In the genomic region with DNA sequence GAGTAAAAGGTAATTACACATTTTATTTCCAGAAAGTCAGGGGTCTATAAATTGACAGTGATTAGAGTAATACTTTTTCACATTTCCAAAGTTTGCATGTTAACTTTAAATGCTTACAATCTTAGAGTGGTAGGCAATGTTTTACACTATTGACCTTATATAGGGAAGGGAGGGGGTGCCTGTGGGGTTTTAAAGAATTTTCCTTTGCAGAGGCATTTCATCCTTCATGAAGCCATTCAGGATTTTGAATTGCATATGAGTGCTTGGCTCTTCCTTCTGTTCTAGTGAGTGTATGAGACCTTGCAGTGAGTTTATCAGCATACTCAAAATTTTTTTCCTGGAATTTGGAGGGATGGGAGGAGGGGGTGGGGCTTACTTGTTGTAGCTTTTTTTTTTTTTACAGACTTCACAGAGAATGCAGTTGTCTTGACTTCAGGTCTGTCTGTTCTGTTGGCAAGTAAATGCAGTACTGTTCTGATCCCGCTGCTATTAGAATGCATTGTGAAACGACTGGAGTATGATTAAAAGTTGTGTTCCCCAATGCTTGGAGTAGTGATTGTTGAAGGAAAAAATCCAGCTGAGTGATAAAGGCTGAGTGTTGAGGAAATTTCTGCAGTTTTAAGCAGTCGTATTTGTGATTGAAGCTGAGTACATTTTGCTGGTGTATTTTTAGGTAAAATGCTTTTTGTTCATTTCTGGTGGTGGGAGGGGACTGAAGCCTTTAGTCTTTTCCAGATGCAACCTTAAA, we compare ENCODE assay signal across 1 cellular context.
TF ChIP-seq lines count a peak whose summit lies in the region.

No MANE protein-coding gene starts in this region.

TF ChIP-seq in K562, 482 proteins besides CTCF, POLR2A, EP300 and RAD21 (continued from another document and continues in another):
- TF ChIP-seq, protein P1, sequence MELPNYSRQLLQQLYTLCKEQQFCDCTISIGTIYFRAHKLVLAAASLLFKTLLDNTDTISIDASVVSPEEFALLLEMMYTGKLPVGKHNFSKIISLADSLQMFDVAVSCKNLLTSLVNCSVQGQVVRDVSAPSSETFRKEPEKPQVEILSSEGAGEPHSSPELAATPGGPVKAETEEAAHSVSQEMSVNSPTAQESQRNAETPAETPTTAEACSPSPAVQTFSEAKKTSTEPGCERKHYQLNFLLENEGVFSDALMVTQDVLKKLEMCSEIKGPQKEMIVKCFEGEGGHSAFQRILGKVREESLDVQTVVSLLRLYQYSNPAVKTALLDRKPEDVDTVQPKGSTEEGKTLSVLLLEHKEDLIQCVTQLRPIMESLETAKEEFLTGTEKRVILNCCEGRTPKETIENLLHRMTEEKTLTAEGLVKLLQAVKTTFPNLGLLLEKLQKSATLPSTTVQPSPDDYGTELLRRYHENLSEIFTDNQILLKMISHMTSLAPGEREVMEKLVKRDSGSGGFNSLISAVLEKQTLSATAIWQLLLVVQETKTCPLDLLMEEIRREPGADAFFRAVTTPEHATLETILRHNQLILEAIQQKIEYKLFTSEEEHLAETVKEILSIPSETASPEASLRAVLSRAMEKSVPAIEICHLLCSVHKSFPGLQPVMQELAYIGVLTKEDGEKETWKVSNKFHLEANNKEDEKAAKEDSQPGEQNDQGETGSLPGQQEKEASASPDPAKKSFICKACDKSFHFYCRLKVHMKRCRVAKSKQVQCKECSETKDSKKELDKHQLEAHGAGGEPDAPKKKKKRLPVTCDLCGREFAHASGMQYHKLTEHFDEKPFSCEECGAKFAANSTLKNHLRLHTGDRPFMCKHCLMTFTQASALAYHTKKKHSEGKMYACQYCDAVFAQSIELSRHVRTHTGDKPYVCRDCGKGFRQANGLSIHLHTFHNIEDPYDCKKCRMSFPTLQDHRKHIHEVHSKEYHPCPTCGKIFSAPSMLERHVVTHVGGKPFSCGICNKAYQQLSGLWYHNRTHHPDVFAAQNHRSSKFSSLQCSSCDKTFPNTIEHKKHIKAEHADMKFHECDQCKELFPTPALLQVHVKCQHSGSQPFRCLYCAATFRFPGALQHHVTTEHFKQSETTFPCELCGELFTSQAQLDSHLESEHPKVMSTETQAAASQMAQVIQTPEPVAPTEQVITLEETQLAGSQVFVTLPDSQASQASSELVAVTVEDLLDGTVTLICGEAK (IDR thresholded peaks at IDR 0.05), result no peak
- TF ChIP-seq, protein P1 (CRISPR knock-in tag; IDR thresholded peaks at IDR 0.05), result peak; percentile 46; the same call in 1 of the 2 replicates
- TF ChIP-seq ZNF175 (CRISPR knock-in tag; IDR thresholded peaks at IDR 0.05; ENCODE audit: low read depth) (no peak), COPS2 (conservative IDR thresholded peaks at IDR 0.05) (no peak), SRSF7 (optimal IDR thresholded peaks at IDR 0.05; ENCODE audit: low read depth, low read length) (no peak), MYC (IDR thresholded peaks at IDR 0.05; ENCODE audit: low read depth, low read length) (no peak), MYC (CRISPR knock-in tag; IDR thresholded peaks at IDR 0.05; ENCODE audit: borderline replicate concordance, low read depth) (no peak), ZNF324 (CRISPR knock-in tag; IDR thresholded peaks at IDR 0.05) (peak; percentile 40; the same call in 1 of the 2 replicates), GABPB2 (CRISPR knock-in tag; conservative IDR thresholded peaks at IDR 0.05) (peak; percentile 88), CREB5 (CRISPR knock-in tag; IDR thresholded peaks at IDR 0.05) (peak; percentile 92), RBBP5 (IDR thresholded peaks at IDR 0.05; ENCODE audit: borderline replicate concordance, insufficient read depth, low read length, poor library complexity, severe bottlenecking) (no peak), ZNF140 (CRISPR knock-in tag; IDR thresholded peaks at IDR 0.05) (no peak), ATF1 (CRISPR knock-in tag; IDR thresholded peaks at IDR 0.05) (no peak), ATF1 (tag; IDR thresholded peaks at IDR 0.05) (no peak), SRSF3 (IDR thresholded peaks at IDR 0.05; ENCODE audit: insufficient read depth, low read length) (no peak), XRCC4 (IDR thresholded peaks at IDR 0.05; ENCODE audit: extremely low read depth, insufficient read depth, insufficient read length) (no peak), ZNF766 (CRISPR knock-in tag; conservative IDR thresholded peaks at IDR 0.05) (no peak), KLF6 (CRISPR knock-in tag; IDR thresholded peaks at IDR 0.05; ENCODE audit: borderline replicate concordance) (no peak), PHB (CRISPR knock-in tag; IDR thresholded peaks at IDR 0.05) (peak; percentile 94), CCAR2 (IDR thresholded peaks at IDR 0.05; ENCODE audit: low read depth, low read length) (no peak), SMC3 (conservative IDR thresholded peaks at IDR 0.05; ENCODE audit: insufficient read depth, low read depth, low read length) (no peak; the same call in 1 of the 2 replicates), ZNF444 (CRISPR knock-in tag; IDR thresholded peaks at IDR 0.05) (no peak; the same call in 1 of the 2 replicates), HMGXB4 (CRISPR knock-in tag; IDR thresholded peaks at IDR 0.05) (no peak), RB1 (IDR thresholded peaks at IDR 0.05; ENCODE audit: low read depth) (no peak), TCFL5 (CRISPR knock-in tag; conservative IDR thresholded peaks at IDR 0.05) (no peak; the same call in 1 of the 2 replicates), ARID1B (IDR thresholded peaks at IDR 0.05) (0 out of 2 replicates have a peak, but pooled peaks have one; percentile 1), RFX5 (IDR thresholded peaks at IDR 0.05; ENCODE audit: low read depth, low read length) (no peak; the same call in 1 of the 2 replicates), PRMT5 (CRISPR knock-in tag; IDR thresholded peaks at IDR 0.05) (no peak), RFX1 (IDR thresholded peaks at IDR 0.05) (no peak), KDM5B (IDR thresholded peaks at IDR 0.05; ENCODE audit: insufficient replicate concordance, low read depth, low read length) (peak; percentile 92), TEAD2 (tag; IDR thresholded peaks at IDR 0.05) (no peak), CHCHD3 (CRISPR knock-in tag; IDR thresholded peaks at IDR 0.05) (peak; percentile 98), TOE1 (IDR thresholded peaks at IDR 0.05; ENCODE audit: borderline replicate concordance) (no peak), TOE1 (CRISPR knock-in tag; IDR thresholded peaks at IDR 0.05; ENCODE audit: borderline replicate concordance, low read depth) (no peak), SMARCE1 (IDR thresholded peaks at IDR 0.05) (no peak), GATAD2A (IDR thresholded peaks at IDR 0.05) (no peak), NR2C1 (IDR thresholded peaks at IDR 0.05) (no peak), NR2C1 (tag; IDR thresholded peaks at IDR 0.05) (no peak), ADNP (tag; IDR thresholded peaks at IDR 0.05) (no peak), DMBX1 (CRISPR knock-in tag; IDR thresholded peaks at IDR 0.05; ENCODE audit: borderline replicate concordance) (no peak), NFIC (IDR thresholded peaks at IDR 0.05) (no peak; the same call in 1 of the 2 replicates)
- TF ChIP-seq, protein P2, sequence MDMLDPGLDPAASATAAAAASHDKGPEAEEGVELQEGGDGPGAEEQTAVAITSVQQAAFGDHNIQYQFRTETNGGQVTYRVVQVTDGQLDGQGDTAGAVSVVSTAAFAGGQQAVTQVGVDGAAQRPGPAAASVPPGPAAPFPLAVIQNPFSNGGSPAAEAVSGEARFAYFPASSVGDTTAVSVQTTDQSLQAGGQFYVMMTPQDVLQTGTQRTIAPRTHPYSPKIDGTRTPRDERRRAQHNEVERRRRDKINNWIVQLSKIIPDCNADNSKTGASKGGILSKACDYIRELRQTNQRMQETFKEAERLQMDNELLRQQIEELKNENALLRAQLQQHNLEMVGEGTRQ (CRISPR knock-in tag; IDR thresholded peaks at IDR 0.05), result no peak
- TF ChIP-seq, protein P3, sequence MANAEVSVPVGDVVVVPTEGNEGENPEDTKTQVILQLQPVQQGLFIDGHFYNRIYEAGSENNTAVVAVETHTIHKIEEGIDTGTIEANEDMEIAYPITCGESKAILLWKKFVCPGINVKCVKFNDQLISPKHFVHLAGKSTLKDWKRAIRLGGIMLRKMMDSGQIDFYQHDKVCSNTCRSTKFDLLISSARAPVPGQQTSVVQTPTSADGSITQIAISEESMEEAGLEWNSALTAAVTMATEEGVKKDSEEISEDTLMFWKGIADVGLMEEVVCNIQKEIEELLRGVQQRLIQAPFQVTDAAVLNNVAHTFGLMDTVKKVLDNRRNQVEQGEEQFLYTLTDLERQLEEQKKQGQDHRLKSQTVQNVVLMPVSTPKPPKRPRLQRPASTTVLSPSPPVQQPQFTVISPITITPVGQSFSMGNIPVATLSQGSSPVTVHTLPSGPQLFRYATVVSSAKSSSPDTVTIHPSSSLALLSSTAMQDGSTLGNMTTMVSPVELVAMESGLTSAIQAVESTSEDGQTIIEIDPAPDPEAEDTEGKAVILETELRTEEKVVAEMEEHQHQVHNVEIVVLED (CRISPR knock-in tag; IDR thresholded peaks at IDR 0.05), result no peak
- TF ChIP-seq, protein P4, sequence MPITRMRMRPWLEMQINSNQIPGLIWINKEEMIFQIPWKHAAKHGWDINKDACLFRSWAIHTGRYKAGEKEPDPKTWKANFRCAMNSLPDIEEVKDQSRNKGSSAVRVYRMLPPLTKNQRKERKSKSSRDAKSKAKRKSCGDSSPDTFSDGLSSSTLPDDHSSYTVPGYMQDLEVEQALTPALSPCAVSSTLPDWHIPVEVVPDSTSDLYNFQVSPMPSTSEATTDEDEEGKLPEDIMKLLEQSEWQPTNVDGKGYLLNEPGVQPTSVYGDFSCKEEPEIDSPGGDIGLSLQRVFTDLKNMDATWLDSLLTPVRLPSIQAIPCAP (CRISPR knock-in tag; IDR thresholded peaks at IDR 0.05; ENCODE audit: borderline replicate concordance), result no peak
- TF ChIP-seq, protein P5, sequence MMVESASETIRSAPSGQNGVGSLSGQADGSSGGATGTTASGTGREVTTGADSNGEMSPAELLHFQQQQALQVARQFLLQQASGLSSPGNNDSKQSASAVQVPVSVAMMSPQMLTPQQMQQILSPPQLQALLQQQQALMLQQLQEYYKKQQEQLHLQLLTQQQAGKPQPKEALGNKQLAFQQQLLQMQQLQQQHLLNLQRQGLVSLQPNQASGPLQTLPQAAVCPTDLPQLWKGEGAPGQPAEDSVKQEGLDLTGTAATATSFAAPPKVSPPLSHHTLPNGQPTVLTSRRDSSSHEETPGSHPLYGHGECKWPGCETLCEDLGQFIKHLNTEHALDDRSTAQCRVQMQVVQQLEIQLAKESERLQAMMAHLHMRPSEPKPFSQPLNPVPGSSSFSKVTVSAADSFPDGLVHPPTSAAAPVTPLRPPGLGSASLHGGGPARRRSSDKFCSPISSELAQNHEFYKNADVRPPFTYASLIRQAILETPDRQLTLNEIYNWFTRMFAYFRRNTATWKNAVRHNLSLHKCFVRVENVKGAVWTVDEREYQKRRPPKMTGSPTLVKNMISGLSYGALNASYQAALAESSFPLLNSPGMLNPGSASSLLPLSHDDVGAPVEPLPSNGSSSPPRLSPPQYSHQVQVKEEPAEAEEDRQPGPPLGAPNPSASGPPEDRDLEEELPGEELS (CRISPR knock-in tag; IDR thresholded peaks at IDR 0.05; ENCODE audit: borderline replicate concordance), result no peak; the same call in 1 of the 2 replicates
- TF ChIP-seq, protein P6, sequence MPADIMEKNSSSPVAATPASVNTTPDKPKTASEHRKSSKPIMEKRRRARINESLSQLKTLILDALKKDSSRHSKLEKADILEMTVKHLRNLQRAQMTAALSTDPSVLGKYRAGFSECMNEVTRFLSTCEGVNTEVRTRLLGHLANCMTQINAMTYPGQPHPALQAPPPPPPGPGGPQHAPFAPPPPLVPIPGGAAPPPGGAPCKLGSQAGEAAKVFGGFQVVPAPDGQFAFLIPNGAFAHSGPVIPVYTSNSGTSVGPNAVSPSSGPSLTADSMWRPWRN (IDR thresholded peaks at IDR 0.05; ENCODE audit: low read depth), result no peak
